30 cellular contexts compared by ENCODE assay signal in genomic region chr6:123850555-123850954, GRCh38. TPM values are rescaled to one million over a fixed set of nuclear protein-coding genes. Genes with fewer than 3 reads are reported as not detected.
"Had no signal": no experiment of that assay in that cellular context is flagged by ENCODE, and none has a peak within 500 bp of the region (broad histone marks: within the 10 kb centered on the region; RNA-seq: fewer than 3 reads in every experiment).

No MANE protein-coding gene starts in this region.

- H2AFZ ChIP-seq: neural progenitor cell, parathyroid adenoma had no signal

- ATAC-seq: naive thymus-derived CD4-positive, alpha-beta T cell; natural killer cell; psoas muscle; right cardiac atrium; sciatic nerve; stimulated activated memory B cell treated with anti-CD40 and anti-IgM and Interleukin-4, amounts not matched to agents 10 μg/mL and 1 μg/mL and 100 μg/mL, for 72 hours; stimulated activated naive CD8-positive, alpha-beta T cell treated with anti-CD3 and anti-CD28 coated beads, Interleukin-15, amount 100 ng/mL, for 72 hours; stimulated activated naive CD8-positive, alpha-beta T cell treated with anti-CD3 and anti-CD28 coated beads, Interleukin-15, Interleukin-2, amounts not matched to agents 100 U/mL and 50 U/mL, for 24 hours had no signal

- H3K4me2 ChIP-seq: neural progenitor cell, smooth muscle cell had no signal

- H3K9ac ChIP-seq: neural progenitor cell, parathyroid adenoma had no signal

- H3K79me2 ChIP-seq: parathyroid adenoma had no signal

- FAIRE-seq: urothelium cell line had no signal

- H3K4me1 ChIP-seq: neural progenitor cell, parathyroid adenoma, psoas muscle, spleen, thyroid gland, tibial nerve, upper lobe of left lung, vagina had no signal

- H3K36me3 ChIP-seq: neural progenitor cell, ovary, spleen, thoracic aorta, thyroid gland, tibial nerve, upper lobe of left lung, vagina had no signal

- H3K27me3 ChIP-seq: neural progenitor cell, ovary, spleen, thyroid gland, tibial nerve, upper lobe of left lung, vagina had no signal

- H3K27ac ChIP-seq: neural progenitor cell, ovary, parathyroid adenoma, psoas muscle, skin epidermis, spleen, thoracic aorta, thyroid gland, tibial nerve, upper lobe of left lung, vagina had no signal

- H3K9me3 ChIP-seq: ovary, psoas muscle, thoracic aorta, thyroid gland, upper lobe of left lung, vagina had no signal

- DNase-seq: naive thymus-derived CD4-positive, alpha-beta T cell; natural killer cell; occipital lobe; ovary; posterior cingulate gyrus; psoas muscle; right cardiac atrium; spleen; stimulated activated CD4-positive, alpha-beta T cell treated with anti-CD3 and anti-CD28 coated beads, Interleukin-12 subunit alpha, Interleukin-12 subunit beta, amount 100 ng/mL, for 4 hours; stimulated activated CD4-positive, alpha-beta T cell treated with anti-CD3 and anti-CD28 coated beads, Interleukin-1b, Interleukin-23, amount 100 ng/mL, for 48 hours; stimulated activated CD4-positive, alpha-beta T cell treated with anti-CD3 and anti-CD28 coated beads, Interleukin-4, amount 100 ng/mL, for 1 hour; stimulated activated CD4-positive, alpha-beta T cell treated with anti-CD3 and anti-CD28 coated beads, Interleukin-4, amount 100 ng/mL, for 4 hours; stimulated activated CD8-positive, alpha-beta memory T cell treated with anti-CD3 and anti-CD28 coated beads, Interleukin-4, amount 100 ng/mL, for 48 hours; stimulated activated naive CD4-positive, alpha-beta T cell; stimulated activated naive CD8-positive, alpha-beta T cell treated with anti-CD3 and anti-CD28 coated beads, Interleukin-15, amount 100 ng/mL, for 72 hours; stimulated activated naive CD8-positive, alpha-beta T cell treated with anti-CD3 and anti-CD28 coated beads, Interleukin-15, Interleukin-2, amounts not matched to agents 100 U/mL and 50 U/mL, for 24 hours; thyroid gland; trophoblast cell; upper lobe of left lung had no signal

- H3K4me3 ChIP-seq: neural progenitor cell, ovary, psoas muscle, skin epidermis, smooth muscle cell, spleen, thoracic aorta, thyroid gland, tibial nerve, upper lobe of left lung, vagina had no signal

RNA-seq across cellular contexts. Expression of gene NKAIN2, which starts 46.9 kb away (rescaled TPM):
- total RNA-seq: renal cortical epithelial cell, vagina had no signal
- polyA plus RNA-seq: smooth muscle cell had no signal
